In genomic region chr6:31794294-31794865, GRCh38 we compare ENCODE assay signal across 6 cellular contexts. TPM values are rescaled to one million over a fixed set of nuclear protein-coding genes. Genes with fewer than 3 reads are reported as not detected.
A peak's percentile ranks its signal among the peaks of the same experiment; 100 is the strongest.
DNase-seq lines count a peak whose midpoint lies in the region; ATAC-seq, FAIRE-seq and TF ChIP-seq lines count a peak whose summit lies in the region.

No MANE protein-coding gene starts in this region.

- H3K36me3 ChIP-seq in vagina = peaks cover 0 to 13% of the 10 kb centered on the region in 2 donors

- H3K9me3 ChIP-seq in vagina = no peaks in the 10 kb centered on the region

- TF ChIP-seq POLR2A in GM12891 (IDR thresholded peaks at IDR 0.05; ENCODE audit: low read depth, low read length) (no peak), vagina (IDR thresholded peaks at IDR 0.05) (no peak)

- peaks cover 26% of the 10 kb centered on the region for H3K4me1 ChIP-seq in vagina

- peak overlapping the region; percentile 91 for H3K4me3 ChIP-seq in iPS-11a (ENCODE audit: low read depth, low read length)
- peak overlapping the region; percentile 67 to 93 for H3K4me3 ChIP-seq in vagina

- no peak for TF ChIP-seq CTCF in vagina (IDR thresholded peaks at IDR 0.05)

- no peak for DNase-seq in GM12891 (ENCODE audit: insufficient read length, low spot score)
- DNase-seq in vagina (ENCODE audit: extremely low spot score in 2 of 2) = no peak

- ATAC-seq in SK-N-SH treated with all-trans-retinoic acid at 6 μM for 48 hours (peak; percentile 71), GM18511 (IDR thresholded peaks at IDR 0.05; ENCODE audit: unreplicated experiment) (no peak), HG02623 (IDR thresholded peaks at IDR 0.05; ENCODE audit: unreplicated experiment) (no peak)

- no peaks in the 10 kb centered on the region for H3K27me3 ChIP-seq in vagina

- peak; percentile 38 for FAIRE-seq in GM12891 (lab: Jason Lieb, UNC)

- peak overlapping the region; percentile 97 for H3K27ac ChIP-seq in vagina

- intact Hi-C loops in vagina (cut with DNase I) = loop anchor here (10.0 kb wide), 1 partner anchor 60 kb away; the partner anchor contains the start of gene CLIC1

TF ChIP-seq in GM12891, 5 proteins besides CTCF, POLR2A, EP300 and RAD21:
- TF ChIP-seq TAF1 (IDR thresholded peaks at IDR 0.05; ENCODE audit: low read depth, low read length) = no peak
- TF ChIP-seq POLR2AphosphoS5 (IDR thresholded peaks at IDR 0.05; ENCODE audit: low read depth, low read length) = no peak
- no peak for TF ChIP-seq PAX5 (IDR thresholded peaks at IDR 0.05; ENCODE audit: insufficient read depth, low read length, severe bottlenecking)
- TF ChIP-seq POU2F2 (IDR thresholded peaks at IDR 0.05; ENCODE audit: low read depth, low read length) = no peak
- no peak for TF ChIP-seq SPI1 (IDR thresholded peaks at IDR 0.05; ENCODE audit: low read depth, low read length)

TF ChIP-seq in SK-N-SH treated with all-trans-retinoic acid at 6 μM for 48 hours, 23 proteins besides CTCF, POLR2A, EP300 and RAD21:
- TF ChIP-seq CSRNP3 (CRISPR knock-in tag; IDR thresholded peaks at IDR 0.05) (no peak), TOX (CRISPR knock-in tag; IDR thresholded peaks at IDR 0.05; ENCODE audit: borderline replicate concordance) (no peak), OSR1 (CRISPR knock-in tag; IDR thresholded peaks at IDR 0.05) (no peak), POU6F1 (CRISPR knock-in tag; IDR thresholded peaks at IDR 0.05; ENCODE audit: borderline replicate concordance, low read depth) (no peak), ARNTL (CRISPR knock-in tag; IDR thresholded peaks at IDR 0.05; ENCODE audit: borderline replicate concordance, low read depth) (no peak), ZNF565 (CRISPR knock-in tag; conservative IDR thresholded peaks at IDR 0.05; ENCODE audit: low read depth) (no peak), ZNF8 (CRISPR knock-in tag; IDR thresholded peaks at IDR 0.05) (no peak), SNAI2 (CRISPR knock-in tag; IDR thresholded peaks at IDR 0.05) (no peak), TCF4 (CRISPR knock-in tag; IDR thresholded peaks at IDR 0.05; ENCODE audit: borderline replicate concordance) (no peak), CSDC2 (CRISPR knock-in tag; IDR thresholded peaks at IDR 0.05) (no peak), ZFP3 (CRISPR knock-in tag; IDR thresholded peaks at IDR 0.05) (no peak; the same call in 1 of the 2 replicates), ZC3H10 (CRISPR knock-in tag; IDR thresholded peaks at IDR 0.05) (no peak), TSHZ2 (CRISPR knock-in tag; IDR thresholded peaks at IDR 0.05) (no peak), GLIS3 (CRISPR knock-in tag; IDR thresholded peaks at IDR 0.05) (no peak), CREB5 (CRISPR knock-in tag; IDR thresholded peaks at IDR 0.05; ENCODE audit: low read depth) (no peak)

RNA-seq across cellular contexts. Expression of gene VARS1, which starts 1.2 kb away (rescaled TPM):
- polyA plus RNA-seq in GM12891 (2012; ENCODE audit: low read depth, missing spikeins) = 50.1 TPM
- 39.8 TPM for total RNA-seq in vagina

RNA-seq across cellular contexts. Expression of gene LSM2, which starts 12.4 kb away (rescaled TPM):
- polyA plus RNA-seq in GM12891 (2012; ENCODE audit: low read depth, missing spikeins) = 106 TPM
- 51.6 TPM for total RNA-seq in vagina

RNA-seq across cellular contexts. Expression of gene VWA7, which starts 17.3 kb away (rescaled TPM):
- 0.80 TPM for polyA plus RNA-seq in GM12891 (2012; ENCODE audit: low read depth, missing spikeins)
- 0.74 TPM for total RNA-seq in vagina

RNA-seq across cellular contexts. Expression of gene HSPA1L, which starts 20.7 kb away (rescaled TPM):
- polyA plus RNA-seq in GM12891 (2012; ENCODE audit: low read depth, missing spikeins) = 1.1 TPM
- total RNA-seq in vagina = 0.98 TPM

RNA-seq across cellular contexts. Expression of gene HSPA1A, which starts 21.0 kb away (rescaled TPM):
- polyA plus RNA-seq in GM12891 (2012; ENCODE audit: low read depth, missing spikeins) = 9.6 TPM
- 345 TPM for total RNA-seq in vagina
